25 cellular contexts compared by ENCODE assay signal in genomic region chr10:127755758-127756157, GRCh38. TPM values are rescaled to one million over a fixed set of nuclear protein-coding genes. Genes with fewer than 3 reads are reported as not detected.
A peak's percentile ranks its signal among the peaks of the same experiment; 100 is the strongest.
DNase-seq lines count a peak whose midpoint lies in the region; ATAC-seq and TF ChIP-seq lines count a peak whose summit lies in the region.
"Had no signal": no experiment of that assay in that cellular context is flagged by ENCODE, and none has a peak within 500 bp of the region (broad histone marks: within the 10 kb centered on the region; RNA-seq: fewer than 3 reads in every experiment).

No MANE protein-coding gene starts in this region.

- no peak for TF ChIP-seq CTCF in WERI-Rb-1 (IDR thresholded peaks at IDR 0.05; ENCODE audit: low read depth, low read length)

- H3K4me3 ChIP-seq in WERI-Rb-1 (ENCODE audit: low read depth, low read length): no peak overlapping the region
- H3K4me3 ChIP-seq: A549, HAP-1, skin epidermis had no signal

- no peaks in the 10 kb centered on the region for H3K36me3 Mint-ChIP-seq in activated naive CD8-positive, alpha-beta T cell treated with anti-CD3 and anti-CD28 coated beads for 36 hours
- H3K36me3 Mint-ChIP-seq: activated CD4-positive, alpha-beta memory T cell treated with anti-CD3 and anti-CD28 coated beads for 36 hours; activated naive CD8-positive, alpha-beta T cell treated with anti-CD3 and anti-CD28 coated beads, Interleukin-2, amount 10 ng/mL, durations not matched to agents 7 days and 5 days; naive thymus-derived CD8-positive, alpha-beta T cell had no signal

- no peaks in the 10 kb centered on the region for H3K4me1 Mint-ChIP-seq in activated naive CD8-positive, alpha-beta T cell treated with anti-CD3 and anti-CD28 coated beads for 36 hours
- H3K4me1 Mint-ChIP-seq: activated naive CD8-positive, alpha-beta T cell treated with anti-CD3 and anti-CD28 coated beads, Interleukin-2, amount 10 ng/mL, durations not matched to agents 7 days and 5 days; central memory CD8-positive, alpha-beta T cell; naive thymus-derived CD8-positive, alpha-beta T cell had no signal

- H3K36me3 ChIP-seq in WERI-Rb-1: no peaks in the 10 kb centered on the region
- H3K36me3 ChIP-seq: BE2C, HAP-1 had no signal

- no peak overlapping the region for H3K27ac Mint-ChIP-seq in activated naive CD8-positive, alpha-beta T cell treated with anti-CD3 and anti-CD28 coated beads for 36 hours
- H3K27ac Mint-ChIP-seq: activated CD4-positive, alpha-beta memory T cell treated with anti-CD3 and anti-CD28 coated beads for 36 hours; activated naive CD8-positive, alpha-beta T cell treated with anti-CD3 and anti-CD28 coated beads, Interleukin-2, amount 10 ng/mL, durations not matched to agents 7 days and 5 days; naive thymus-derived CD8-positive, alpha-beta T cell; T-helper 2 cell treated with Interferon-gamma antibody and Interleukin-4, amounts not matched to agents 5 μg/mL and 100 μg/mL, for 36 hours had no signal

- ATAC-seq in left lobe of liver: peak; percentile 46
- ATAC-seq in HG02870 (IDR thresholded peaks at IDR 0.05; ENCODE audit: unreplicated experiment): no peak
- ATAC-seq in HG03460 (IDR thresholded peaks at IDR 0.05; ENCODE audit: unreplicated experiment): no peak
- ATAC-seq: A549; left colon; naive thymus-derived CD8-positive, alpha-beta T cell had no signal

- H3K9me3 Mint-ChIP-seq in activated naive CD8-positive, alpha-beta T cell treated with anti-CD3 and anti-CD28 coated beads for 36 hours: no peaks in the 10 kb centered on the region
- H3K9me3 Mint-ChIP-seq: activated CD4-positive, alpha-beta memory T cell treated with anti-CD3 and anti-CD28 coated beads for 36 hours; activated naive CD8-positive, alpha-beta T cell treated with anti-CD3 and anti-CD28 coated beads, Interleukin-2, amount 10 ng/mL, durations not matched to agents 7 days and 5 days; central memory CD8-positive, alpha-beta T cell; T-helper 2 cell treated with Interferon-gamma antibody and Interleukin-4, amounts not matched to agents 5 μg/mL and 100 μg/mL, for 36 hours had no signal

- DNase-seq in SIG-M5 treated with dmso at 0.1 percent for 504 hours (lab: John Stamatoyannopoulos, UW; ENCODE audit: unreplicated experiment): peak; percentile 62
- DNase-seq in SIG-M5 (lab: John Stamatoyannopoulos, UW): no peak
- peak; percentile 79 for DNase-seq in SKM-1 treated with dmso at 0.1 percent for 144 hours (lab: John Stamatoyannopoulos, UW; ENCODE audit: unreplicated experiment)
- DNase-seq in left lobe of liver (ENCODE audit: low spot score): no peak
- no peak for DNase-seq in WERI-Rb-1
- no peak for DNase-seq in activated naive CD8-positive, alpha-beta T cell treated with anti-CD3 and anti-CD28 coated beads for 36 hours
- DNase-seq: activated CD4-positive, alpha-beta memory T cell treated with anti-CD3 and anti-CD28 coated beads for 36 hours; activated CD4-positive, CD25-positive, alpha-beta regulatory T cell; activated naive CD8-positive, alpha-beta T cell treated with anti-CD3 and anti-CD28 coated beads, Interleukin-2, amount 10 ng/mL, durations not matched to agents 7 days and 5 days; BE2C; IMR-90; left colon; naive thymus-derived CD8-positive, alpha-beta T cell; NCI-H1436 treated with DMSO at 0.1 percent for 48 hours; occipital lobe; SK-N-SH; trophoblast cell had no signal

- H3K4me3 Mint-ChIP-seq in activated naive CD8-positive, alpha-beta T cell treated with anti-CD3 and anti-CD28 coated beads for 36 hours: no peak overlapping the region
- H3K4me3 Mint-ChIP-seq: activated CD4-positive, alpha-beta memory T cell treated with anti-CD3 and anti-CD28 coated beads for 36 hours; activated naive CD8-positive, alpha-beta T cell treated with anti-CD3 and anti-CD28 coated beads, Interleukin-2, amount 10 ng/mL, durations not matched to agents 7 days and 5 days; central memory CD8-positive, alpha-beta T cell; naive thymus-derived CD8-positive, alpha-beta T cell; T-helper 2 cell treated with Interferon-gamma antibody and Interleukin-4, amounts not matched to agents 5 μg/mL and 100 μg/mL, for 36 hours had no signal

- H3K27me3 ChIP-seq in WERI-Rb-1 (ENCODE audit: insufficient read depth, low read depth, severe bottlenecking): peaks cover 18% of the 10 kb centered on the region
- H3K27me3 ChIP-seq: BE2C had no signal

- no peak overlapping the region for H3K27ac ChIP-seq in WERI-Rb-1
- H3K27ac ChIP-seq: A549, RWPE1, skin epidermis had no signal

- no peaks in the 10 kb centered on the region for H3K9me3 ChIP-seq in WERI-Rb-1 (ENCODE audit: severe bottlenecking)
- H3K9me3 ChIP-seq: A549, BE2C, HAP-1, SK-N-SH had no signal

- peaks cover 4% of the 10 kb centered on the region for H3K27me3 Mint-ChIP-seq in activated naive CD8-positive, alpha-beta T cell treated with anti-CD3 and anti-CD28 coated beads for 36 hours
- H3K27me3 Mint-ChIP-seq: activated CD4-positive, alpha-beta memory T cell treated with anti-CD3 and anti-CD28 coated beads for 36 hours; activated naive CD8-positive, alpha-beta T cell treated with anti-CD3 and anti-CD28 coated beads, Interleukin-2, amount 10 ng/mL, durations not matched to agents 7 days and 5 days had no signal

RNA-seq across cellular contexts. Expression of gene FOXI2, which starts 18.8 kb away (rescaled TPM):
- not detected for total RNA-seq in left lobe of liver
- not detected for total RNA-seq in activated naive CD8-positive, alpha-beta T cell treated with anti-CD3 and anti-CD28 coated beads for 36 hours
- total RNA-seq: activated CD4-positive, alpha-beta memory T cell treated with anti-CD3 and anti-CD28 coated beads for 36 hours; activated naive CD8-positive, alpha-beta T cell treated with anti-CD3 and anti-CD28 coated beads, Interleukin-2, amount 10 ng/mL, durations not matched to agents 7 days and 5 days; IMR-90; left colon; naive thymus-derived CD8-positive, alpha-beta T cell; occipital lobe had no signal

Comparison
In these comparisons a context has a peak if more than half of its experiments do, and no peak if none do; other contexts are left out.
1. DNase-seq: peak in SIG-M5 treated with dmso at 0.1 percent for 504 hours (single experiment) and SKM-1 treated with dmso at 0.1 percent for 144 hours (single experiment); none in SIG-M5 (single experiment), left lobe of liver (single experiment), WERI-Rb-1 (single experiment) and activated naive CD8-positive, alpha-beta T cell treated with anti-CD3 and anti-CD28 coated beads for 36 hours (single experiment).